In genomic region chr13:65472336-65472735, GRCh38 we compare ENCODE assay signal across 12 cellular contexts.
"Had no signal": no experiment of that assay in that cellular context is flagged by ENCODE, and none has a peak within 500 bp of the region (broad histone marks: within the 10 kb centered on the region; RNA-seq: fewer than 3 reads in every experiment).

No MANE protein-coding gene starts in this region.

- ATAC-seq: stimulated activated naive B cell treated with anti-CD40 and anti-IgM and Interleukin-4, amounts not matched to agents 10 μg/mL and 1 μg/mL and 100 μg/mL, for 72 hours; WTC11 had no signal

- H3K27me3 ChIP-seq: sigmoid colon, transverse colon had no signal

- H3K4me3 ChIP-seq: sigmoid colon, transverse colon had no signal

- DNase-seq: activated CD4-positive, alpha-beta T cell treated with anti-CD3 and anti-CD28 coated beads, Interleukin-2, amount 10 ng/mL, durations not matched to agents 24 days and 14 days; activated naive CD4-positive, alpha-beta T cell treated with anti-CD3 and anti-CD28 coated beads for 36 hours; caudate nucleus; effector memory CD4-positive, alpha-beta T cell; kidney; sigmoid colon; stimulated activated CD4-positive, alpha-beta T cell treated with anti-CD3 and anti-CD28 coated beads, Interleukin-2, amount 100 ng/mL, for 24 hours; stimulated activated naive B cell treated with anti-CD40 and anti-IgM and Interleukin-4, amounts not matched to agents 10 μg/mL and 1 μg/mL and 100 μg/mL, for 72 hours; substantia nigra; T1000; transverse colon had no signal

- H3K27ac ChIP-seq: sigmoid colon, transverse colon had no signal

- H3K4me1 ChIP-seq: sigmoid colon, transverse colon had no signal

- H3K9me3 ChIP-seq: sigmoid colon, transverse colon had no signal

- H3K36me3 ChIP-seq: sigmoid colon, transverse colon had no signal
